Comparison of ENCODE assay signal across 1 cellular context in genomic region chr13:36920612-36921185, GRCh38.
TF ChIP-seq lines count a peak whose summit lies in the region.

No MANE protein-coding gene starts in this region.

TF ChIP-seq in GM12878, 131 proteins besides CTCF, POLR2A, EP300 and RAD21 (continued from another document):
- no peak for TF ChIP-seq RELB (IDR thresholded peaks at IDR 0.05; ENCODE audit: low read depth)
- no peak for TF ChIP-seq NKRF (conservative IDR thresholded peaks at IDR 0.05)
- TF ChIP-seq SMAD1 (IDR thresholded peaks at IDR 0.05; ENCODE audit: low read depth, partially characterized antibody), result no peak
- TF ChIP-seq GATAD2B (conservative IDR thresholded peaks at IDR 0.05; ENCODE audit: low read depth), result no peak
- TF ChIP-seq CHD4 (IDR thresholded peaks at IDR 0.05), result no peak
- TF ChIP-seq RAD51 (IDR thresholded peaks at IDR 0.05), result no peak
- TF ChIP-seq PAX8 (IDR thresholded peaks at IDR 0.05), result no peak
- TF ChIP-seq ESRRA (IDR thresholded peaks at IDR 0.05; ENCODE audit: low read length), result no peak
- no peak for TF ChIP-seq BCL11A (IDR thresholded peaks at IDR 0.05; ENCODE audit: low read depth, low read length)
- TF ChIP-seq TCF12 (IDR thresholded peaks at IDR 0.05; ENCODE audit: low read depth, low read length), result no peak
- no peak for TF ChIP-seq PKNOX1 (IDR thresholded peaks at IDR 0.05)
- TF ChIP-seq ZNF687 (IDR thresholded peaks at IDR 0.05), result no peak
